ENCODE assay signal across 8 cellular contexts in the genomic region with DNA sequence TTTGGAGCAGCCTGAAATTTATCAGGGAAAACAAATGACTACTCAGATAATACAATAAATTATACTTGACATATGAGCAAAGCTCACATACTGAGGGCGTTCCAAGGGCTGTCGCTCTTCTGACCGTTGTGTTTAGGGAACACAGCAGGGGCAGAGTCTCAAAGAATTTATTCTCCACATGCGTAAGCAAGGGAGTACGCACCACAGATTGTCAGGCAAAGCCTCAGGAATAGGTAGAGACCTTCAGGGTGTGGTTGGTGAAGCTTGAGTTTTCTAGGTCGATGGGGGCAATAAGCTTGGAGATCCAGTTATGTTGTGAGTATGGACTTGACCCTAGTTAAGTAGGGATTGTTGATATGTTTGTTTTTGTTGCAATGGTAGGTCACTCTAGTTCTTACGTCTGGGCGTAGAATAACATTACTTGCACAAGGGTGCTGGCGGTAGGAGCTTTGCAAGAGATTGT. TPM values are rescaled to one million over a fixed set of nuclear protein-coding genes. Genes with fewer than 3 reads are reported as not detected.
DNase-seq lines count a peak whose midpoint lies in the region; ATAC-seq and TF ChIP-seq lines count a peak whose summit lies in the region.

No MANE protein-coding gene starts in this region.

- in situ Hi-C loops in Caki2 (cut with HindIII; ENCODE audit: low pct_unique_long_range_greater_than_20kb, low sequenced_read_pairs), result no loop called here
- in situ Hi-C loops in astrocyte of the spinal cord (cut with HindIII; ENCODE audit: low sequenced_read_pairs), result no loop called here

- no peaks in the 10 kb centered on the region for H3K9me3 ChIP-seq in subcutaneous abdominal adipose tissue (ENCODE audit: control insufficient read depth in 5 of 5, low read length in 5 of 5)

- no peaks in the 10 kb centered on the region for H3K36me3 ChIP-seq in kidney epithelial cell (ENCODE audit: control insufficient read depth, insufficient read depth, low read length)
- peaks cover 0 to 5% (median 0%) of the 10 kb centered on the region in 5 donors for H3K36me3 ChIP-seq in subcutaneous abdominal adipose tissue (ENCODE audit: control insufficient read depth in 5 of 5, insufficient read depth in 5 of 5, low read length in 5 of 5)

- TF ChIP-seq CTCF in astrocyte of the spinal cord (IDR thresholded peaks at IDR 0.05; ENCODE audit: low read depth, low read length), result no peak
- TF ChIP-seq CTCF in kidney epithelial cell (IDR thresholded peaks at IDR 0.05; ENCODE audit: insufficient read depth, low read length, poor library complexity, severe bottlenecking), result no peak

- H3K9ac ChIP-seq in subcutaneous abdominal adipose tissue (ENCODE audit: low read length in 5 of 5), result peak overlapping the region; percentile 51 to 92 (median 82)

- peak overlapping the region; percentile 89 for H3K27ac ChIP-seq in subcutaneous abdominal adipose tissue (ENCODE audit: low read depth, low read length)

- peak overlapping the region; percentile 76 for H3K4me3 ChIP-seq in Jurkat, Clone E6-1 (ENCODE audit: low read length)
- peak overlapping the region; percentile 54 for H3K4me3 ChIP-seq in astrocyte of the spinal cord (ENCODE audit: low read depth, low read length)
- peak overlapping the region; percentile 71 for H3K4me3 ChIP-seq in kidney epithelial cell (ENCODE audit: low read depth, low read length)
- H3K4me3 ChIP-seq in subcutaneous abdominal adipose tissue (ENCODE audit: low read depth in 1 of 5, low read length in 5 of 5), result peak overlapping the region; percentile 77 to 93 (median 83)

- DNase-seq in Caki2 (ENCODE audit: low read depth) (peak; percentile 24), astrocyte of the spinal cord (ENCODE audit: low read depth, low spot score) (peak; percentile 31), kidney epithelial cell (ENCODE audit: low read depth) (no peak)
- no peak for DNase-seq in Jurkat, Clone E6-1 (ENCODE audit: low read depth, low spot score)

- H3K27me3 ChIP-seq in kidney epithelial cell (ENCODE audit: control insufficient read depth, insufficient read depth, low read length), result no peaks in the 10 kb centered on the region
- H3K27me3 ChIP-seq in subcutaneous abdominal adipose tissue (ENCODE audit: control insufficient read depth in 5 of 5, insufficient read depth in 4 of 5, low read length in 5 of 5), result no peaks in the 10 kb centered on the region

- ATAC-seq in GM18519 (IDR thresholded peaks at IDR 0.05; ENCODE audit: low FRiP score, unreplicated experiment) (no peak), HG03520 (IDR thresholded peaks at IDR 0.05; ENCODE audit: unreplicated experiment) (no peak), HG03469 (IDR thresholded peaks at IDR 0.05; ENCODE audit: unreplicated experiment) (no peak)

- H3K4me1 ChIP-seq in subcutaneous abdominal adipose tissue (ENCODE audit: control insufficient read depth in 5 of 5, insufficient read depth in 5 of 5, low read length in 5 of 5), result peaks cover 3 to 46% (median 39%) of the 10 kb centered on the region in 5 donors

RNA-seq across cellular contexts. Expression of gene ACAT1, which starts 0.8 kb away (rescaled TPM):
- total RNA-seq in Caki2 (2014; rRNA removed; shearing (Covaris generic); ENCODE audit: low replicate concordance), result 128 and 168 TPM in 2 replicates
- polyA plus RNA-seq in Jurkat, Clone E6-1 (2012; ENCODE audit: insufficient read depth, insufficient read length), result 86.2 TPM
- 70.7 and 75.8 TPM in 2 replicates for total RNA-seq in kidney epithelial cell

Comparison
In these comparisons a context has a peak if more than half of its experiments do, and no peak if none do; other contexts are left out.
1. DNase-seq: peak in Caki2 (single experiment) and astrocyte of the spinal cord (single experiment); none in Jurkat, Clone E6-1 (single experiment) and kidney epithelial cell (single experiment).
2. Peak in every context shown above with its lines, with median percentiles within 50 percentile points of each other: H3K4me3 ChIP-seq.